ENCODE assay signal across 17 cellular contexts in the genomic region with DNA sequence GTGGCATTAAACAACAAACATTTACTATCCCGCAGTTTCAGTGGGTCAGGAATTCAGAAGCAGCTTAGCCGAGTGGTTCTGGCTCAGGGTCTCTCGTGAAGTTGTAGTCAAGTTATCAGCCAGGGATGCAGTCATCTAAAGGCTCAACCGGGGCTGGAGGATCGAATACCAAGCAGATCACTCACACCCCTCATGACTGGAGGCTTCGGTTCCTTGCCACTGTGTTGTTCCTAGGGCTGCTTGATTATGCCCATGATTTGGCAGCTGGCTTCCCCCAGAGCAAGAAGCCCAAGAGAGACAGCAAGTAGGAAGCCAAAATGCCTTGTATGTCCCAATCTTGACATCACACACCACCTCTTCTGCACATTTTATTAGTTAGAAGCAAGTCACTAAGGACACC. TPM values are rescaled to one million over a fixed set of nuclear protein-coding genes. Genes with fewer than 3 reads are reported as not detected.
DNase-seq lines count a peak whose midpoint lies in the region; ATAC-seq and TF ChIP-seq lines count a peak whose summit lies in the region.
"Had no signal": no experiment of that assay in that cellular context is flagged by ENCODE, and none has a peak within 500 bp of the region (broad histone marks: within the 10 kb centered on the region; RNA-seq: fewer than 3 reads in every experiment).

No MANE protein-coding gene starts in this region.

- no peak overlapping the region for H3K4me3 ChIP-seq in AG10803 (ENCODE audit: low read length)
- H3K4me3 ChIP-seq in choroid plexus epithelial cell (ENCODE audit: low read depth, low read length), result no peak overlapping the region
- no peak overlapping the region for H3K4me3 ChIP-seq in left ventricle myocardium inferior
- H3K4me3 ChIP-seq: SK-N-MC, skin epidermis had no signal

- no peaks in the 10 kb centered on the region for H3K36me3 ChIP-seq in left ventricle myocardium inferior

- no peak overlapping the region for H3K27ac ChIP-seq in left ventricle myocardium inferior (replicated peaks)
- H3K27ac ChIP-seq: SK-N-MC, skin epidermis, VCaP had no signal

- DNase-seq in AG10803 (ENCODE audit: low read depth) (peak; percentile 77), LHCN-M2 (ENCODE audit: low read depth) (peak; percentile 90), choroid plexus epithelial cell (ENCODE audit: low read depth) (peak; percentile 69), myocyte (ENCODE audit: low read depth) (peak; percentile 90), DMS53 treated with DMSO at 0.1 percent for 48 hours (lab: John Stamatoyannopoulos, UW; ENCODE audit: unreplicated experiment) (no peak), left ventricle myocardium inferior (no peak)
- DNase-seq: activated CD8-positive, alpha-beta memory T cell treated with anti-CD3 and anti-CD28 coated beads for 24 hours; activated gamma-delta T cell treated with Interleukin-2 at 50 U/mL for 16 hours; endodermal cell; NCI-H2171; substantia nigra had no signal

- ATAC-seq in GM21737 (IDR thresholded peaks at IDR 0.05; ENCODE audit: unreplicated experiment), result no peak
- ATAC-seq in HG03469 (IDR thresholded peaks at IDR 0.05; ENCODE audit: unreplicated experiment), result no peak

- TF ChIP-seq CTCF in AG10803 (conservative IDR thresholded peaks at IDR 0.05; ENCODE audit: low read length) (no peak), choroid plexus epithelial cell (conservative IDR thresholded peaks at IDR 0.05; ENCODE audit: low read depth, low read length) (no peak), left ventricle myocardium inferior (IDR thresholded peaks at IDR 0.05; ENCODE audit: borderline replicate concordance) (no peak)

- no peaks in the 10 kb centered on the region for H3K9me3 ChIP-seq in left ventricle myocardium inferior (replicated peaks)

- intact Hi-C loops in left ventricle myocardium inferior (cut with micrococcal nuclease), result no loop called here

- peaks cover 11% of the 10 kb centered on the region for H3K27me3 ChIP-seq in left ventricle myocardium inferior (ENCODE audit: low read depth)

- H3K4me1 ChIP-seq in left ventricle myocardium inferior, result no peaks in the 10 kb centered on the region

RNA-seq across cellular contexts. Expression of gene CDCP1, which starts 33.9 kb away (rescaled TPM):
- total RNA-seq in LHCN-M2 (2014; rRNA removed) (19.6 and 23.0 TPM in 2 replicates), myocyte (2.5 and 2.7 TPM in 2 replicates), left ventricle myocardium inferior (0.25 TPM)
- polyA plus RNA-seq in LHCN-M2 (2012), result 1.4 TPM
- 0.34 TPM for polyA plus RNA-seq in myocyte (2012)
- total RNA-seq: neural crest cell had no signal

RNA-seq across cellular contexts. Expression of gene TMEM158, which starts 46.0 kb away (rescaled TPM):
- total RNA-seq in LHCN-M2 (2014; rRNA removed) (178 and 181 TPM in 2 replicates), myocyte (131 and 157 TPM in 2 replicates), left ventricle myocardium inferior (0.60 TPM)
- polyA plus RNA-seq in LHCN-M2 (2012), result 4.1 TPM
- 28.7 TPM for polyA plus RNA-seq in myocyte (2012)

Comparison
In these comparisons a context has a peak if more than half of its experiments do, and no peak if none do; other contexts are left out.
1. DNase-seq: peak in AG10803 (single experiment), LHCN-M2 (single experiment), choroid plexus epithelial cell (single experiment) and myocyte (single experiment); none in DMS53 treated with DMSO at 0.1 percent for 48 hours (single experiment) and left ventricle myocardium inferior (single experiment).
2. RNA of gene TMEM158, which starts 46.0 kb away (total RNA-seq): 178 to 181 TPM in LHCN-M2 and 131 to 157 TPM in myocyte; 0.60 TPM in left ventricle myocardium inferior (single experiment); every median in the first group is over 10 times any median in the second.